8 cellular contexts compared by ENCODE assay signal in the genomic region with DNA sequence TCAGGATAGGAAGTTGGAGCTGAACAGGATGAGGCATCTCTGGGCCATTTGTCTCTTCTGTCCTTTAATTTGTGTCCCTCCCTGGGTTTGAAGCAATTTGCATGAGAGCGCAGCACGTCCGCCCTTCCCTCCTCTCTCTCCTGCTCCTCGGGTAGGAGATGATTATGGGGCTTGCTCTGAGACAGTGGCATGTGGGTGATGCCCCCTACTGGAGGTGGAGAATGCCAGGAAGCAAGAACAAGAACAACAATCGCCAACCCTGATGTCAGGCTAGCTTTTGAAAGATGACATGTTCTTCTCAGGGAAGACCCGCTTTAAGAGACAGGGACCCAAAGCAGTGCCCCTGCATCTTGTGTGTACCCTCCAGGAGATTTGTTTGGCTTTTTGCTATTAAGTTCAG.
DNase-seq lines count a peak whose midpoint lies in the region; FAIRE-seq and TF ChIP-seq lines count a peak whose summit lies in the region.

No MANE protein-coding gene starts in this region.

- peak; percentile 45 for TF ChIP-seq CTCF in 22Rv1 (IDR thresholded peaks at IDR 0.05)
- TF ChIP-seq CTCF in GM10248 (IDR thresholded peaks at IDR 0.05; ENCODE audit: control extremely low read depth, extremely low read depth, low read depth, missing control alignments), result peak; percentile 16
- peak; percentile 41 to 43 for TF ChIP-seq CTCF in endothelial cell of umbilical vein (IDR thresholded peaks at IDR 0.05; ENCODE audit: extremely low read depth in 1 of 2, insufficient read depth in 1 of 2, low read depth in 1 of 2, low read length in 2 of 2)

- no peak for DNase-seq in GM10248 (ENCODE audit: extremely low spot score)
- DNase-seq in NCI-H82 treated with DMSO at 0.1 percent for 48 hours (lab: John Stamatoyannopoulos, UW; ENCODE audit: unreplicated experiment), result peak; percentile 7
- DNase-seq in endothelial cell of umbilical vein (ENCODE audit: low read depth, low spot score), result no peak
- DNase-seq in NCI-H2227 (lab: John Stamatoyannopoulos, UW; ENCODE audit: unreplicated experiment), result no peak
- no peak for DNase-seq in putamen (ENCODE audit: low spot score)
- DNase-seq in NCI-H2227 treated with DMSO at 0.1 percent for 48 hours (lab: John Stamatoyannopoulos, UW), result no peak
- DNase-seq in activated T-helper 1 cell treated with anti-CD3 and anti-CD28 coated beads, Interleukin-12 subunit alpha, Interleukin-12 subunit beta, Interleukin-2, Interleukin-4 antibody, amounts not matched to agents 30 ng/mL and 10 ng/mL and 1 ng/mL, durations not matched to agents 14 hours and 24 hours and 36 hours (ENCODE audit: low spot score), result no peak

- no peak for TF ChIP-seq POLR2A in endothelial cell of umbilical vein (IDR thresholded peaks at IDR 0.05; ENCODE audit: low read depth, low read length)

- H3K9me1 ChIP-seq in endothelial cell of umbilical vein (replicated peaks; ENCODE audit: control insufficient read depth, extremely low read depth, insufficient read depth, low read length), result no peaks in the 10 kb centered on the region

- no peak overlapping the region for H3K4me3 Mint-ChIP-seq in activated T-helper 1 cell treated with anti-CD3 and anti-CD28 coated beads, Interleukin-12 subunit alpha, Interleukin-12 subunit beta, Interleukin-2, Interleukin-4 antibody, amounts not matched to agents 30 ng/mL and 10 ng/mL and 1 ng/mL, durations not matched to agents 14 hours and 24 hours and 36 hours

- H3K79me2 ChIP-seq in endothelial cell of umbilical vein (ENCODE audit: control insufficient read depth, insufficient read depth, low read length), result no peaks in the 10 kb centered on the region

- H3K36me3 Mint-ChIP-seq in activated T-helper 1 cell treated with anti-CD3 and anti-CD28 coated beads, Interleukin-12 subunit alpha, Interleukin-12 subunit beta, Interleukin-2, Interleukin-4 antibody, amounts not matched to agents 30 ng/mL and 10 ng/mL and 1 ng/mL, durations not matched to agents 14 hours and 24 hours and 36 hours (ENCODE audit: low read depth), result no peaks in the 10 kb centered on the region

- POLR2A ChIA-PET in GM10248 (lab: Yijun Ruan, JAX) (no interaction called here), endothelial cell of umbilical vein (lab: Charles Lee) (no interaction called here)

- no peaks in the 10 kb centered on the region for H4K20me1 ChIP-seq in endothelial cell of umbilical vein (replicated peaks; ENCODE audit: control insufficient read depth, extremely low read depth, insufficient read depth, low read length)

- no peaks in the 10 kb centered on the region for H3K9me3 ChIP-seq in endothelial cell of umbilical vein (replicated peaks; ENCODE audit: control insufficient read depth, insufficient read depth, low read length)

- H3K4me3 ChIP-seq in endothelial cell of umbilical vein (replicated peaks in 1 of 3; ENCODE audit: insufficient read depth in 1 of 3, low read depth in 1 of 3, low read length in 3 of 3), result no peak overlapping the region

- H2AFZ ChIP-seq in endothelial cell of umbilical vein (ENCODE audit: low read depth, low read length), result no peak overlapping the region

- CTCF ChIA-PET in GM10248 (lab: Yijun Ruan, JAX), result interaction anchor here (0.9 to 2.1 kb wide), 3 partner anchors 70 to 161 kb away, joined by 3 to 10 read pairs (median 3); no protein-coding TSS in a partner anchor
- CTCF ChIA-PET in endothelial cell of umbilical vein (lab: Charles Lee), result interaction anchor here (1.0 to 2.9 kb wide), 7 partner anchors 8 to 161 kb away, joined by 3 to 17 read pairs (median 6); no protein-coding TSS in a partner anchor

- BruUV-seq in endothelial cell of umbilical vein (replicated peaks; lab: Mats Ljungman, UMichigan), result no TSS peak

- H3K27me3 Mint-ChIP-seq in activated T-helper 1 cell treated with anti-CD3 and anti-CD28 coated beads, Interleukin-12 subunit alpha, Interleukin-12 subunit beta, Interleukin-2, Interleukin-4 antibody, amounts not matched to agents 30 ng/mL and 10 ng/mL and 1 ng/mL, durations not matched to agents 14 hours and 24 hours and 36 hours (ENCODE audit: insufficient read depth), result peaks cover 11% of the 10 kb centered on the region

- intact Hi-C loops in endothelial cell of umbilical vein (cut with micrococcal nuclease), result loop anchor here (1.0 to 2.0 kb wide), 2 partner anchors 15 to 70 kb away; no protein-coding TSS in a partner anchor
- intact Hi-C loops in activated T-helper 1 cell treated with anti-CD3 and anti-CD28 coated beads, Interleukin-12 subunit alpha, Interleukin-12 subunit beta, Interleukin-2, Interleukin-4 antibody, amounts not matched to agents 30 ng/mL and 10 ng/mL and 1 ng/mL, durations not matched to agents 14 hours and 24 hours and 36 hours (cut with micrococcal nuclease), result loop anchor here (1.0 kb wide), 1 partner anchor 162 kb away; no protein-coding TSS in a partner anchor

- H3K36me3 ChIP-seq in endothelial cell of umbilical vein (ENCODE audit: control insufficient read depth in 2 of 2, extremely low read depth in 1 of 2, insufficient read depth in 2 of 2, low read length in 2 of 2), result no peaks in the 10 kb centered on the region

- H3K27me3 ChIP-seq in endothelial cell of umbilical vein (ENCODE audit: control insufficient read depth in 2 of 2, insufficient read depth in 2 of 2, low read length in 2 of 2), result peaks cover 3 to 8% of the 10 kb centered on the region in 2 experiments

- no peak overlapping the region for H3K27ac Mint-ChIP-seq in activated T-helper 1 cell treated with anti-CD3 and anti-CD28 coated beads, Interleukin-12 subunit alpha, Interleukin-12 subunit beta, Interleukin-2, Interleukin-4 antibody, amounts not matched to agents 30 ng/mL and 10 ng/mL and 1 ng/mL, durations not matched to agents 14 hours and 24 hours and 36 hours

- H3K4me1 ChIP-seq in endothelial cell of umbilical vein (ENCODE audit: control insufficient read depth, extremely low read depth, insufficient read depth, low read length), result no peaks in the 10 kb centered on the region

- no peak overlapping the region for H3K4me2 ChIP-seq in endothelial cell of umbilical vein (ENCODE audit: insufficient read depth, low read length)

- FAIRE-seq in endothelial cell of umbilical vein (lab: Jason Lieb, UNC), result no peak

- no peaks in the 10 kb centered on the region for H3K4me1 Mint-ChIP-seq in activated T-helper 1 cell treated with anti-CD3 and anti-CD28 coated beads, Interleukin-12 subunit alpha, Interleukin-12 subunit beta, Interleukin-2, Interleukin-4 antibody, amounts not matched to agents 30 ng/mL and 10 ng/mL and 1 ng/mL, durations not matched to agents 14 hours and 24 hours and 36 hours (ENCODE audit: low read depth)

- dilution Hi-C loops in endothelial cell of umbilical vein (cut with MboI; ENCODE audit: extremely low pct_ligation_motif_present, low sequenced_read_pairs), result no loop called here

- H3K9ac ChIP-seq in endothelial cell of umbilical vein (replicated peaks; ENCODE audit: extremely low read depth, insufficient read depth, low read length), result no peak overlapping the region

- no peaks in the 10 kb centered on the region for H3K9me3 Mint-ChIP-seq in activated T-helper 1 cell treated with anti-CD3 and anti-CD28 coated beads, Interleukin-12 subunit alpha, Interleukin-12 subunit beta, Interleukin-2, Interleukin-4 antibody, amounts not matched to agents 30 ng/mL and 10 ng/mL and 1 ng/mL, durations not matched to agents 14 hours and 24 hours and 36 hours

- H3K27ac ChIP-seq in 22Rv1, result no peak overlapping the region
- no peak overlapping the region for H3K27ac ChIP-seq in endothelial cell of umbilical vein (ENCODE audit: insufficient read depth, low read depth, low read length)

TF ChIP-seq in endothelial cell of umbilical vein, 7 proteins besides CTCF, POLR2A, EP300 and RAD21:
- TF ChIP-seq, protein P1, sequence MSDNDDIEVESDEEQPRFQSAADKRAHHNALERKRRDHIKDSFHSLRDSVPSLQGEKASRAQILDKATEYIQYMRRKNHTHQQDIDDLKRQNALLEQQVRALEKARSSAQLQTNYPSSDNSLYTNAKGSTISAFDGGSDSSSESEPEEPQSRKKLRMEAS (IDR thresholded peaks at IDR 0.05; ENCODE audit: insufficient read depth, insufficient read length), result no peak
- no peak for TF ChIP-seq GATA2 (IDR thresholded peaks at IDR 0.05; ENCODE audit: insufficient read depth, insufficient read length, low read depth, low read length)
- TF ChIP-seq EZH2 (IDR thresholded peaks at IDR 0.05; ENCODE audit: borderline replicate concordance, low read depth, low read length, severe bottlenecking), result no peak
- TF ChIP-seq FOS (IDR thresholded peaks at IDR 0.05; ENCODE audit: borderline replicate concordance, insufficient read depth, low read length), result no peak
- TF ChIP-seq MYC (IDR thresholded peaks at IDR 0.05; ENCODE audit: low read depth, low read length), result no peak
- no peak for TF ChIP-seq POLR2AphosphoS5 (IDR thresholded peaks at IDR 0.05; ENCODE audit: insufficient read depth, low read depth, low read length)
- TF ChIP-seq JUN (IDR thresholded peaks at IDR 0.05; ENCODE audit: borderline replicate concordance, insufficient read depth, insufficient read length, low read depth), result no peak
